Comparison of ENCODE assay signal across 12 cellular contexts in genomic region chr3:14148041-14148985, GRCh38. TPM values are rescaled to one million over a fixed set of nuclear protein-coding genes. Genes with fewer than 3 reads are reported as not detected.
DNase-seq lines count a peak whose midpoint lies in the region; ATAC-seq and TF ChIP-seq lines count a peak whose summit lies in the region.
"Had no signal": no experiment of that assay in that cellular context is flagged by ENCODE, and none has a peak within 500 bp of the region (broad histone marks: within the 10 kb centered on the region; RNA-seq: fewer than 3 reads in every experiment).

No MANE protein-coding gene starts in this region.

- no peak overlapping the region for H3K27ac Mint-ChIP-seq in endothelial cell (ENCODE audit: unreplicated experiment)

- ATAC-seq in HG03196 (IDR thresholded peaks at IDR 0.05; ENCODE audit: unreplicated experiment) (no peak), HG02571 (IDR thresholded peaks at IDR 0.05; ENCODE audit: unreplicated experiment) (no peak), GM18858 (IDR thresholded peaks at IDR 0.05; ENCODE audit: unreplicated experiment) (no peak)
- ATAC-seq: A549, sciatic nerve had no signal

- no peak overlapping the region for H3K4me3 ChIP-seq in retinal pigment epithelial cell (ENCODE audit: low read length)
- H3K4me3 ChIP-seq: A549 had no signal

- H3K27me3 Mint-ChIP-seq in endothelial cell (ENCODE audit: unreplicated experiment) = peaks cover 5% of the 10 kb centered on the region

- peaks cover 10% of the 10 kb centered on the region for H3K4me1 Mint-ChIP-seq in endothelial cell (ENCODE audit: unreplicated experiment)

- H3K36me3 Mint-ChIP-seq in endothelial cell (ENCODE audit: low read depth, unreplicated experiment) = peaks cover 42% of the 10 kb centered on the region

- DNase-seq in NCI-H2029 (lab: John Stamatoyannopoulos, UW) = peak; percentile 62
- DNase-seq in NCI-H2029 treated with DMSO at 0.1 percent for 48 hours (lab: John Stamatoyannopoulos, UW) = no peak
- DNase-seq in NCI-H226 = peak; percentile 23
- peak; percentile 70 for DNase-seq in endothelial cell (ENCODE audit: low spot score)
- DNase-seq in retinal pigment epithelial cell (ENCODE audit: low read depth) = peak; percentile 72
- DNase-seq: activated T-cell treated with anti-CD3 and anti-CD28 coated beads, Interleukin-2, amount 50 U/mL, for 1 hour; NCI-H1436 treated with DMSO at 0.1 percent for 48 hours had no signal

- H3K9me3 Mint-ChIP-seq in endothelial cell (ENCODE audit: unreplicated experiment) = no peaks in the 10 kb centered on the region

- peak; percentile 62 for TF ChIP-seq CTCF in endothelial cell (IDR thresholded peaks at IDR 0.05; ENCODE audit: unreplicated experiment)
- peak; percentile 35 for TF ChIP-seq CTCF in retinal pigment epithelial cell (conservative IDR thresholded peaks at IDR 0.05; ENCODE audit: low read depth, low read length)

- no peak overlapping the region for H3K4me3 Mint-ChIP-seq in endothelial cell (ENCODE audit: unreplicated experiment)

RNA-seq across cellular contexts. Expression of gene TMEM43, which starts 23.5 kb away (rescaled TPM):
- total RNA-seq in endothelial cell (ENCODE audit: unreplicated experiment) = 31.9 TPM

RNA-seq across cellular contexts. Expression of gene CHCHD4, which starts 23.6 kb away (rescaled TPM):
- 11.1 TPM for total RNA-seq in endothelial cell (ENCODE audit: unreplicated experiment)

RNA-seq across cellular contexts. Expression of gene XPC, which starts 30.1 kb away (rescaled TPM):
- total RNA-seq in endothelial cell (ENCODE audit: unreplicated experiment) = 35.6 TPM

RNA-seq across cellular contexts. Expression of gene LSM3, which starts 30.3 kb away (rescaled TPM):
- 14.7 TPM for total RNA-seq in endothelial cell (ENCODE audit: unreplicated experiment)
